In the genomic region with DNA sequence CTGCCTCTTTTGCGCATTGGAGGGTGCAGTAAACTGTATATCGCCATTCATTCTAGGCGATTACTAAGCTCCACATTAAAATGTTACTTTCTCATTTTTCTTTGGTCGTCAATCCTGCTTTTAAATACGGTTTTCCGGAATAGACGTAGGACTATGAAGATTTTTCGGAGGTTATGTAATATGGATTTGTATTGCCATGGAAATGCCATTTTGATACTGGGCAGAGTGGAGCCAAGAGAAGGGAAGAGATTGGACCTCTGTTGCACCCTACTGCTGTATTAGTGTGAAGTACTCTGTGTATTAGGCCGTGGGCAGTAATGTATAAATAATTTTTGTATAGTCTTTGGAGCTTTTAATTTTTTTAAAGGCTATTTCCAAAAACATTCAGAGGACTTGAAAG, we compare ENCODE assay signal across 8 cellular contexts. TPM values are rescaled to one million over a fixed set of nuclear protein-coding genes. Genes with fewer than 3 reads are reported as not detected.
DNase-seq lines count a peak whose midpoint lies in the region; ATAC-seq and TF ChIP-seq lines count a peak whose summit lies in the region.

No MANE protein-coding gene starts in this region.

- H3K4me3 ChIP-seq in BE2C (ENCODE audit: low read depth, low read length) (peak overlapping the region; percentile 91), mononuclear cell (ENCODE audit: low read length) (peak overlapping the region; percentile 96)

- peaks cover 8% of the 10 kb centered on the region for H3K36me3 Mint-ChIP-seq in progenitor cell of endocrine pancreas (ENCODE audit: insufficient read depth)

- DNase-seq in BE2C, result no peak
- peak; percentile 7 for DNase-seq in HuH-7 (ENCODE audit: low spot score)
- DNase-seq in caudate nucleus (lab: John Stamatoyannopoulos, UW), result peak in 1 of 61 donors; percentile 11
- no peak for DNase-seq in activated CD4-positive, alpha-beta T cell treated with anti-CD3 and anti-CD28 coated beads, Interleukin-2, amount 50 U/mL, for 1 hour
- no peak for DNase-seq in mucosa of gallbladder (ENCODE audit: low spot score)
- DNase-seq in progenitor cell of endocrine pancreas (ENCODE audit: low spot score, unreplicated experiment), result no peak

- no peak overlapping the region for H3K27ac Mint-ChIP-seq in progenitor cell of endocrine pancreas

- H3K9me3 Mint-ChIP-seq in progenitor cell of endocrine pancreas (ENCODE audit: low read depth), result no peaks in the 10 kb centered on the region

- no peak for ATAC-seq in HG03460 (IDR thresholded peaks at IDR 0.05; ENCODE audit: unreplicated experiment)

- H3K27ac ChIP-seq in caudate nucleus (ENCODE audit: low read depth, low read length), result peak overlapping the region; percentile 98

- TF ChIP-seq CTCF in BE2C (IDR thresholded peaks at IDR 0.05; ENCODE audit: low read depth, low read length) (no peak), progenitor cell of endocrine pancreas (IDR thresholded peaks at IDR 0.05; ENCODE audit: unreplicated experiment) (no peak)

- H3K9me3 ChIP-seq in BE2C (no peaks in the 10 kb centered on the region), mononuclear cell (ENCODE audit: low read depth, low read length) (no peaks in the 10 kb centered on the region)

- peaks cover 17% of the 10 kb centered on the region for H3K4me1 Mint-ChIP-seq in progenitor cell of endocrine pancreas (ENCODE audit: low read depth)

- no peaks in the 10 kb centered on the region for H3K4me1 ChIP-seq in BE2C
- peaks cover 34% of the 10 kb centered on the region for H3K4me1 ChIP-seq in mononuclear cell (ENCODE audit: insufficient read depth, low read length)

- no peaks in the 10 kb centered on the region for H3K27me3 ChIP-seq in BE2C
- H3K27me3 ChIP-seq in mononuclear cell (ENCODE audit: insufficient read depth, low read length), result no peaks in the 10 kb centered on the region

- H3K4me3 Mint-ChIP-seq in progenitor cell of endocrine pancreas (ENCODE audit: low read depth), result no peak overlapping the region

- H3K27me3 Mint-ChIP-seq in progenitor cell of endocrine pancreas, result no peaks in the 10 kb centered on the region

- peaks cover 22% of the 10 kb centered on the region for H3K36me3 ChIP-seq in BE2C

RNA-seq across cellular contexts. Expression of a gene that starts 1.0 kb away (rescaled TPM):
- 40.9 TPM for polyA plus RNA-seq in BE2C (2012; ENCODE audit: insufficient read depth, insufficient read length, low read depth)
- total RNA-seq in mononuclear cell, result 141 TPM
- total RNA-seq in mucosa of gallbladder, result 49.3 TPM
- 133 and 135 TPM in 2 replicates for total RNA-seq in progenitor cell of endocrine pancreas

RNA-seq across cellular contexts. Expression of a gene that starts 32.4 kb away (rescaled TPM):
- 7.6 TPM for polyA plus RNA-seq in BE2C (2012; ENCODE audit: insufficient read depth, insufficient read length, low read depth)
- total RNA-seq in mononuclear cell, result 10.8 TPM
- total RNA-seq in mucosa of gallbladder, result 24.9 TPM
- 30.7 and 30.9 TPM in 2 replicates for total RNA-seq in progenitor cell of endocrine pancreas
